1 cellular context compared by ENCODE assay signal in the genomic region with DNA sequence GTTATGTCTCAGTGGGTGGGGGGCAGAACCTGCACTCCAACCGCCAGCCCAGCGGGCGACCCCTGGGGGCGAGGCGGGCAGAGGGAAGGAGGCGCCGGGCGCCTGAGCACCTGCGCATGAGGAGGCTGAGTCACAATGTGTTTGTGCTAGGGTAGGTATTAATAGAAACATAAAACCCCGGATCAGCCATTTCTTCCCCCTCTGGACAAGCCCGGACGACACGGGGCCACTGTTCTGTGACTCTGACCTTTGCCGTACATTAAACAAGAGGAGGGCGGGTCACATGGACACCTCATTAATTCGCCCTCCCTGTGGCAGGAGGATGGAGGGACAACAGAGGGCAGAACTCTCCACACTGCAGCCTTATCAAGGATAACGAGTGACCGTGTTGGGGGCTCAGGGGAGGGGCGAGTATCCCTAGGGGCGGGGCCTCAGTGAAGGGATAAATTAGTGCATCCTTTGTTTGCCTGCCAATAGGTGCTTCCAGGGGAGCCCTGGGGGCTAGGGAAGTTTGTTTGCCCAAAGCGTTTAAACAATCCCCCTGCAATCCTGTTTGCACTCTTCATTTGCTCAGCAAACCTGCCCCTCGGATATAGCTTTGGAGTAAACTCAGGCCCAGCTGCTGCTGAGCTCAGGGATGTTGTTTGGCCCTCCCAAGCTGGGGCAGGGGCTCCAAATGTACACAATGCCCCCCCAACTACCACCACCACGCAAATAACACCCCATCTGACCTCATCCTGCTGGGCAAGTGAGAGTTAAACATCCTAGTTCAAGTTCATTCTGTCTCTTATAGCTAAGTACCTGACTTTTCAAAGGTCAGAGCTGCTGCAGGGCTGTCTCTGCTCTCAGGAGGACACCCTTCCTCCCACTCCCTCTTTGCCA.
TF ChIP-seq lines count a peak whose summit lies in the region.

No MANE protein-coding gene starts in this region.

TF ChIP-seq in HepG2, 621 proteins besides CTCF, POLR2A, EP300 and RAD21 (continued from another document and continues in another):
- TF ChIP-seq, protein P1, sequence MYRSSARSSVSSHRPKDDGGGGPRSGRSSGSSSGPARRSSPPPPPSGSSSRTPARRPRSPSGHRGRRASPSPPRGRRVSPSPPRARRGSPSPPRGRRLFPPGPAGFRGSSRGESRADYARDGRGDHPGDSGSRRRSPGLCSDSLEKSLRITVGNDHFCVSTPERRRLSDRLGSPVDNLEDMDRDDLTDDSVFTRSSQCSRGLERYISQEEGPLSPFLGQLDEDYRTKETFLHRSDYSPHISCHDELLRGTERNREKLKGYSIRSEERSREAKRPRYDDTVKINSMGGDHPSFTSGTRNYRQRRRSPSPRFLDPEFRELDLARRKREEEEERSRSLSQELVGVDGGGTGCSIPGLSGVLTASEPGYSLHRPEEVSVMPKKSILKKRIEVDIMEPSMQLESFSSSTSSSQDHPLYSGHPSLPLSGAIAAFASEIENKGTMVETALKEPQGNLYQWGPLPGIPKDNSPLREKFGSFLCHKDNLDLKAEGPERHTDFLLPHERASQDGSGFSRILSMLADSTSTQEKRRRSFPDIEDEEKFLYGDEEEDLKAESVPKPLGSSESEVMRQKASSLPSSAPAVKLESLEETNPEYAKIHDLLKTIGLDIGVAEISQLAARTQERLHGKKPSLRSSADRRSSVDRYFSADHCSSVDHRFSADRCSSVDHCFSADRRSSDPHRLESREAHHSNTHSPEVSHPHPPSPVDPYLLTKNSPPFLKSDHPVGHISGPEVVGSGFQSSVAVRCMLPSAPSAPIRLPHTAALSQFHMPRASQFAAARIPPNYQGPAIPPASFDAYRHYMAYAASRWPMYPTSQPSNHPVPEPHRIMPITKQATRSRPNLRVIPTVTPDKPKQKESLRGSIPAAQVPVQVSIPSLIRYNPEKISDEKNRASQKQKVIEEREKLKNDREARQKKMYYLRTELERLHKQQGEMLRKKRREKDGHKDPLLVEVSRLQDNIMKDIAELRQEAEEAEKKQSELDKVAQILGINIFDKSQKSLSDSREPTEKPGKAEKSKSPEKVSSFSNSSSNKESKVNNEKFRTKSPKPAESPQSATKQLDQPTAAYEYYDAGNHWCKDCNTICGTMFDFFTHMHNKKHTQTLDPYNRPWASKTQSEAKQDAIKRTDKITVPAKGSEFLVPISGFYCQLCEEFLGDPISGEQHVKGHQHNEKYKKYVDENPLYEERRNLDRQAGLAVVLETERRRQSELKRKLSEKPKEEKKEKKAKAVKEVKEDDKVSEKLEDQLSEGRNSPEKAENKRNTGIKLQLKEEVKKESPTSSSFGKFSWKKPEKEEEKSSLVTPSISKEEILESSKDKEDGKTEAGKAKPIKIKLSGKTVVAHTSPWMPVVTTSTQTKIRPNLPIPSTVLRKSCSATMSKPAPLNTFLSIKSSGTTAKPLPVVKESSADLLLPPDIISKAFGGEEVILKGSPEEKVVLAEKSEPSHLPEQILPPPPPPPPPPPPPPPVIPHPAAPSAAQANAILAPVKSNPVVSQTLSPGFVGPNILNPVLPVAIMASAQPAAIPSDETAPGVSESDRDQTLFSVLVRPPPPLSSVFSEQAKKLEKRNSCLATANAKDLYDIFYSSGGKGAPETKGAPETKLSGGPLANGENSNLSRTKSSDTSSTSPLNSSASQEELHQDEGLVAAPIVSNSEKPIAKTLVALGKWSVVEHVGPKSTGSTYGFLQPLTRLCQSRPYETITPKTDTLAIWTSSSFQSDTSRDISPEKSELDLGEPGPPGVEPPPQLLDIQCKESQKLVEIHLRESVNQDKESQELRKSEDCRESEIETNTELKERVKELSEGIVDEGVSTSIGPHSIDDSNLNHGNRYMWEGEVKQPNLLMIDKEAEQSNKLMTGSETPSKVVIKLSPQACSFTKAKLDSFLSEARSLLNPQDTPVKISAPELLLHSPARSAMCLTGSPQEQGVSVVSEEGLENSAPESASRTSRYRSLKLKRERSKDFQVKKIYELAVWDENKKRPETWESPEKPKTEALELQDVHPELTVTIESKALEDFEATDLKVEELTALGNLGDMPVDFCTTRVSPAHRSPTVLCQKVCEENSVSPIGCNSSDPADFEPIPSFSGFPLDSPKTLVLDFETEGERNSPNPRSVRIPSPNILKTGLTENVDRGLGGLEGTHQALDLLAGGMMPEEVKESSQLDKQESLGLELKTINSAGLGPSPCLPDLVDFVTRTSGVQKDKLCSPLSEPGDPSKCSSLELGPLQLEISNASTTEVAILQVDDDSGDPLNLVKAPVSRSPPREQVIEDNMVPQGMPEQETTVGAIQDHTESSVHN (CRISPR knock-in tag; IDR thresholded peaks at IDR 0.05), result no peak; the same call in 1 of the 2 replicates
- TF ChIP-seq ZNF33B (CRISPR knock-in tag; IDR thresholded peaks at IDR 0.05), result 0 out of 2 replicates have a peak, but pooled peaks have one; percentile 49
- TF ChIP-seq ZNF24 (IDR thresholded peaks at IDR 0.05), result no peak
- TF ChIP-seq ZSCAN9 (CRISPR knock-in tag; IDR thresholded peaks at IDR 0.05; ENCODE audit: borderline replicate concordance), result no peak; the same call in 1 of the 2 replicates
- TF ChIP-seq ZNF234 (CRISPR knock-in tag; conservative IDR thresholded peaks at IDR 0.05), result no peak
- no peak for TF ChIP-seq ZSCAN21 (CRISPR knock-in tag; IDR thresholded peaks at IDR 0.05; ENCODE audit: borderline replicate concordance)
- no peak for TF ChIP-seq GPN1 (CRISPR knock-in tag; IDR thresholded peaks at IDR 0.05; ENCODE audit: borderline replicate concordance)
- peak; percentile 74; the same call in 1 of the 2 replicates for TF ChIP-seq ZNF761 (CRISPR knock-in tag; conservative IDR thresholded peaks at IDR 0.05)
- TF ChIP-seq ZNF660 (CRISPR knock-in tag; IDR thresholded peaks at IDR 0.05; ENCODE audit: borderline replicate concordance, low read depth), result no peak
- TF ChIP-seq NR2C2 (CRISPR knock-in tag; IDR thresholded peaks at IDR 0.05; ENCODE audit: borderline replicate concordance), result peak; percentile 57
- no peak for TF ChIP-seq ZNF781 (CRISPR knock-in tag; IDR thresholded peaks at IDR 0.05; ENCODE audit: borderline replicate concordance, not compliant biosample characterization)
- TF ChIP-seq FOXA3 (CRISPR knock-in tag; IDR thresholded peaks at IDR 0.05), result peak; percentile 85
- no peak for TF ChIP-seq ZNF354B (CRISPR knock-in tag; IDR thresholded peaks at IDR 0.05)
- no peak; the same call in 1 of the 2 replicates for TF ChIP-seq TCF7L2 (IDR thresholded peaks at IDR 0.05; ENCODE audit: low read depth, low read length)
- peak; percentile 60; the same call in 1 of the 2 replicates for TF ChIP-seq ZNF350 (CRISPR knock-in tag; IDR thresholded peaks at IDR 0.05; ENCODE audit: borderline replicate concordance, low read depth)
- TF ChIP-seq ZNF607 (CRISPR knock-in tag; IDR thresholded peaks at IDR 0.05; ENCODE audit: borderline replicate concordance), result 0 out of 2 replicates have a peak, but pooled peaks have one; percentile 61
- TF ChIP-seq SOX5 (CRISPR knock-in tag; IDR thresholded peaks at IDR 0.05; ENCODE audit: borderline replicate concordance), result peak; percentile 65; the same call in 1 of the 2 replicates
- TF ChIP-seq SP140L (CRISPR knock-in tag; IDR thresholded peaks at IDR 0.05; ENCODE audit: borderline replicate concordance), result no peak
- TF ChIP-seq HOXA3 (CRISPR knock-in tag; IDR thresholded peaks at IDR 0.05), result peak; percentile 83
- TF ChIP-seq, protein P2, sequence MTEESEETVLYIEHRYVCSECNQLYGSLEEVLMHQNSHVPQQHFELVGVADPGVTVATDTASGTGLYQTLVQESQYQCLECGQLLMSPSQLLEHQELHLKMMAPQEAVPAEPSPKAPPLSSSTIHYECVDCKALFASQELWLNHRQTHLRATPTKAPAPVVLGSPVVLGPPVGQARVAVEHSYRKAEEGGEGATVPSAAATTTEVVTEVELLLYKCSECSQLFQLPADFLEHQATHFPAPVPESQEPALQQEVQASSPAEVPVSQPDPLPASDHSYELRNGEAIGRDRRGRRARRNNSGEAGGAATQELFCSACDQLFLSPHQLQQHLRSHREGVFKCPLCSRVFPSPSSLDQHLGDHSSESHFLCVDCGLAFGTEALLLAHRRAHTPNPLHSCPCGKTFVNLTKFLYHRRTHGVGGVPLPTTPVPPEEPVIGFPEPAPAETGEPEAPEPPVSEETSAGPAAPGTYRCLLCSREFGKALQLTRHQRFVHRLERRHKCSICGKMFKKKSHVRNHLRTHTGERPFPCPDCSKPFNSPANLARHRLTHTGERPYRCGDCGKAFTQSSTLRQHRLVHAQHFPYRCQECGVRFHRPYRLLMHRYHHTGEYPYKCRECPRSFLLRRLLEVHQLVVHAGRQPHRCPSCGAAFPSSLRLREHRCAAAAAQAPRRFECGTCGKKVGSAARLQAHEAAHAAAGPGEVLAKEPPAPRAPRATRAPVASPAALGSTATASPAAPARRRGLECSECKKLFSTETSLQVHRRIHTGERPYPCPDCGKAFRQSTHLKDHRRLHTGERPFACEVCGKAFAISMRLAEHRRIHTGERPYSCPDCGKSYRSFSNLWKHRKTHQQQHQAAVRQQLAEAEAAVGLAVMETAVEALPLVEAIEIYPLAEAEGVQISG (CRISPR knock-in tag; IDR thresholded peaks at IDR 0.05), result peak; percentile 74
- TF ChIP-seq RFX1 (IDR thresholded peaks at IDR 0.05), result no peak
- TF ChIP-seq PLRG1 (conservative IDR thresholded peaks at IDR 0.05), result no peak
- TF ChIP-seq, protein P3, sequence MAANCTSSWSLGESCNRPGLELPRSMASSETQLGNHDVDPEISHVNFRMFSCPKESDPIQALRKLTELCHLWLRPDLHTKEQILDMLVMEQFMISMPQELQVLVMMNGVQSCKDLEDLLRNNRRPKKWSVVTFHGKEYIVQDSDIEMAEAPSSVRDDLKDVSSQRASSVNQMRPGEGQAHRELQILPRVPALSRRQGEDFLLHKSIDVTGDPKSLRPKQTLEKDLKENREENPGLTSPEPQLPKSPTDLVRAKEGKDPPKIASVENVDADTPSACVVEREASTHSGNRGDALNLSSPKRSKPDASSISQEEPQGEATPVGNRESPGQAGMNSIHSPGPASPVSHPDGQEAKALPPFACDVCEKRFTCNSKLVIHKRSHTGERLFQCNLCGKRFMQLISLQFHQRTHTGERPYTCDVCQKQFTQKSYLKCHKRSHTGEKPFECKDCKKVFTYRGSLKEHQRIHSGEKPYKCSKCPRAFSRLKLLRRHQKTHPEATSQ (CRISPR knock-in tag; IDR thresholded peaks at IDR 0.05; ENCODE audit: borderline replicate concordance), result no peak
- TF ChIP-seq TGIF2 (CRISPR knock-in tag; IDR thresholded peaks at IDR 0.05), result no peak
- TF ChIP-seq ZNF567 (CRISPR knock-in tag; IDR thresholded peaks at IDR 0.05; ENCODE audit: borderline replicate concordance), result no peak
- TF ChIP-seq KLF9 (CRISPR knock-in tag; IDR thresholded peaks at IDR 0.05; ENCODE audit: low read depth), result no peak
- TF ChIP-seq ZNF746 (CRISPR knock-in tag; IDR thresholded peaks at IDR 0.05), result peak; percentile 97
- TF ChIP-seq ZFY (CRISPR knock-in tag; IDR thresholded peaks at IDR 0.05), result no peak
- peak; percentile 15; the same call in 1 of the 2 replicates for TF ChIP-seq SPEN (CRISPR knock-in tag; IDR thresholded peaks at IDR 0.05; ENCODE audit: low read depth)
- TF ChIP-seq, protein P4, sequence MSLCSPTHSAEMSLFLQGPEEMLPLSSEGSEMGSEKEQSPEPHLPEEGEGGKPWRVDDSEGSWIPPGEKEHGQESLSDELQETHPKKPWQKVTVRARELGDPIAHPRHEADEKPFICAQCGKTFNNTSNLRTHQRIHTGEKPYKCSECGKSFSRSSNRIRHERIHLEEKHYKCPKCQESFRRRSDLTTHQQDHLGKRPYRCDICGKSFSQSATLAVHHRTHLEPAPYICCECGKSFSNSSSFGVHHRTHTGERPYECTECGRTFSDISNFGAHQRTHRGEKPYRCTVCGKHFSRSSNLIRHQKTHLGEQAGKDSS (CRISPR knock-in tag; IDR thresholded peaks at IDR 0.05; ENCODE audit: borderline replicate concordance, low read depth), result no peak
- TF ChIP-seq NFE2 (CRISPR knock-in tag; IDR thresholded peaks at IDR 0.05), result no peak
- no peak for TF ChIP-seq NFIB (CRISPR knock-in tag; IDR thresholded peaks at IDR 0.05; ENCODE audit: borderline replicate concordance)
- 0 out of 2 replicates have a peak, but pooled peaks have one; percentile 60 for TF ChIP-seq ZNF431 (CRISPR knock-in tag; IDR thresholded peaks at IDR 0.05; ENCODE audit: borderline replicate concordance, low read depth)
- 0 out of 2 replicates have a peak, but pooled peaks have one; percentile 20 for TF ChIP-seq HNRNPL (IDR thresholded peaks at IDR 0.05; ENCODE audit: low read depth, low read length)
- peak; percentile 53; the same call in 1 of the 2 replicates for TF ChIP-seq ZSCAN30 (CRISPR knock-in tag; IDR thresholded peaks at IDR 0.05)
- TF ChIP-seq, protein P5, sequence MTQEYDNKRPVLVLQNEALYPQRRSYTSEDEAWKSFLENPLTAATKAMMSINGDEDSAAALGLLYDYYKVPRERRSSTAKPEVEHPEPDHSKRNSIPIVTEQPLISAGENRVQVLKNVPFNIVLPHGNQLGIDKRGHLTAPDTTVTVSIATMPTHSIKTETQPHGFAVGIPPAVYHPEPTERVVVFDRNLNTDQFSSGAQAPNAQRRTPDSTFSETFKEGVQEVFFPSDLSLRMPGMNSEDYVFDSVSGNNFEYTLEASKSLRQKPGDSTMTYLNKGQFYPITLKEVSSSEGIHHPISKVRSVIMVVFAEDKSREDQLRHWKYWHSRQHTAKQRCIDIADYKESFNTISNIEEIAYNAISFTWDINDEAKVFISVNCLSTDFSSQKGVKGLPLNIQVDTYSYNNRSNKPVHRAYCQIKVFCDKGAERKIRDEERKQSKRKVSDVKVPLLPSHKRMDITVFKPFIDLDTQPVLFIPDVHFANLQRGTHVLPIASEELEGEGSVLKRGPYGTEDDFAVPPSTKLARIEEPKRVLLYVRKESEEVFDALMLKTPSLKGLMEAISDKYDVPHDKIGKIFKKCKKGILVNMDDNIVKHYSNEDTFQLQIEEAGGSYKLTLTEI (CRISPR knock-in tag; conservative IDR thresholded peaks at IDR 0.05), result no peak
- peak; percentile 100 for TF ChIP-seq ZBTB7A (CRISPR knock-in tag; IDR thresholded peaks at IDR 0.05)
- TF ChIP-seq ZFP1 (CRISPR knock-in tag; IDR thresholded peaks at IDR 0.05), result no peak
- TF ChIP-seq POGZ (CRISPR knock-in tag; IDR thresholded peaks at IDR 0.05), result peak; percentile 81
- no peak for TF ChIP-seq SP2 (CRISPR knock-in tag; IDR thresholded peaks at IDR 0.05)
- no peak for TF ChIP-seq NFE2L1 (CRISPR knock-in tag; IDR thresholded peaks at IDR 0.05; ENCODE audit: borderline replicate concordance)
- TF ChIP-seq ZNF562 (CRISPR knock-in tag; IDR thresholded peaks at IDR 0.05; ENCODE audit: borderline replicate concordance), result no peak
- peak; percentile 13 for TF ChIP-seq YY1 (IDR thresholded peaks at IDR 0.05; ENCODE audit: insufficient read depth, insufficient replicate concordance, low read depth, low read length)
- no peak for TF ChIP-seq ZKSCAN1 (IDR thresholded peaks at IDR 0.05; ENCODE audit: low read length)
- peak; percentile 31; the same call in 1 of the 2 replicates for TF ChIP-seq MIER3 (CRISPR knock-in tag; IDR thresholded peaks at IDR 0.05; ENCODE audit: borderline replicate concordance)
- no peak for TF ChIP-seq ZBTB38 (CRISPR knock-in tag; IDR thresholded peaks at IDR 0.05)
- no peak for TF ChIP-seq TMF1 (CRISPR knock-in tag; IDR thresholded peaks at IDR 0.05; ENCODE audit: low read depth)
- TF ChIP-seq SUZ12 (IDR thresholded peaks at IDR 0.05; ENCODE audit: low read depth, low read length), result no peak
- no peak for TF ChIP-seq ZBTB42 (CRISPR knock-in tag; IDR thresholded peaks at IDR 0.05)
- 0 out of 2 replicates have a peak, but pooled peaks have one; percentile 48 for TF ChIP-seq ZMYM2 (CRISPR knock-in tag; IDR thresholded peaks at IDR 0.05)
- TF ChIP-seq ZNF253 (CRISPR knock-in tag; IDR thresholded peaks at IDR 0.05; ENCODE audit: borderline replicate concordance), result no peak
- TF ChIP-seq NKX3-1 (CRISPR knock-in tag; IDR thresholded peaks at IDR 0.05), result peak; percentile 78
- peak; percentile 88 for TF ChIP-seq ZNF205 (CRISPR knock-in tag; IDR thresholded peaks at IDR 0.05)
- no peak for TF ChIP-seq GLI4 (CRISPR knock-in tag; IDR thresholded peaks at IDR 0.05; ENCODE audit: borderline replicate concordance)
- TF ChIP-seq ZNF382 (CRISPR knock-in tag; IDR thresholded peaks at IDR 0.05; ENCODE audit: borderline replicate concordance), result no peak
